In the genomic region with DNA sequence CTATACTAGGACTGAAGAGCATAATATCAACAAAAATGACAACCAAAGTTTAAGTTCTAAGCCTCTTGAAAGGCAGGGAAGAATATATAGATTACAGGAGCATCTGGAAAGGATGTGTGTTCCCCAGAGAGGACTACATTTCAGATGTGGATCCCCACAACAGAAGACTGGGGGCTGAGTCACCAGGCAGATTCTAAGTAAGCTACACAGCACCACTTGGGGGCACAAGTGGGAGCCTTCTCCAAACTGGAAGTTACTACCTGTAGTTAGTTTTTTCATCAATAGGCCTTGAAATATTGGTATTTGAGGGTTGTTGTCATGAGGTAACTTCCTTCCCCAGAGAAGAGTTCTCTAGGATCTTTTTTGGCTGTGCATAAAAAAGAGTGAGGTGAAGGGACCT, we compare ENCODE assay signal across 15 cellular contexts.
"Had no signal": no experiment of that assay in that cellular context is flagged by ENCODE, and none has a peak within 500 bp of the region (broad histone marks: within the 10 kb centered on the region; RNA-seq: fewer than 3 reads in every experiment).

No MANE protein-coding gene starts in this region.

- H3K27ac ChIP-seq: body of pancreas, epithelial cell of prostate, hepatocyte, right atrium auricular region, skin epidermis, transverse colon had no signal

- DNase-seq: activated CD4-positive, alpha-beta T cell treated with anti-CD3 and anti-CD28 coated beads for 4 hours; amniotic stem cell; body of pancreas; effector memory CD4-positive, alpha-beta T cell; left colon; naive thymus-derived CD8-positive, alpha-beta T cell; posterior cingulate gyrus; substantia nigra; SW 1271; transverse colon had no signal

- H3K4me3 ChIP-seq: body of pancreas, hepatocyte, right atrium auricular region, skin epidermis, transverse colon had no signal

- H3K4me1 ChIP-seq: body of pancreas, right atrium auricular region, transverse colon had no signal

- H3K9me3 ChIP-seq: body of pancreas, right atrium auricular region, transverse colon had no signal

- ATAC-seq: body of pancreas; left colon; naive thymus-derived CD8-positive, alpha-beta T cell; stimulated activated memory B cell treated with anti-CD40 and anti-IgM and Interleukin-4, amounts not matched to agents 10 μg/mL and 1 μg/mL and 100 μg/mL, for 72 hours had no signal

- H3K27me3 ChIP-seq: body of pancreas, hepatocyte, right atrium auricular region, transverse colon had no signal

- H3K36me3 ChIP-seq: right atrium auricular region, transverse colon had no signal
